In the genomic region with DNA sequence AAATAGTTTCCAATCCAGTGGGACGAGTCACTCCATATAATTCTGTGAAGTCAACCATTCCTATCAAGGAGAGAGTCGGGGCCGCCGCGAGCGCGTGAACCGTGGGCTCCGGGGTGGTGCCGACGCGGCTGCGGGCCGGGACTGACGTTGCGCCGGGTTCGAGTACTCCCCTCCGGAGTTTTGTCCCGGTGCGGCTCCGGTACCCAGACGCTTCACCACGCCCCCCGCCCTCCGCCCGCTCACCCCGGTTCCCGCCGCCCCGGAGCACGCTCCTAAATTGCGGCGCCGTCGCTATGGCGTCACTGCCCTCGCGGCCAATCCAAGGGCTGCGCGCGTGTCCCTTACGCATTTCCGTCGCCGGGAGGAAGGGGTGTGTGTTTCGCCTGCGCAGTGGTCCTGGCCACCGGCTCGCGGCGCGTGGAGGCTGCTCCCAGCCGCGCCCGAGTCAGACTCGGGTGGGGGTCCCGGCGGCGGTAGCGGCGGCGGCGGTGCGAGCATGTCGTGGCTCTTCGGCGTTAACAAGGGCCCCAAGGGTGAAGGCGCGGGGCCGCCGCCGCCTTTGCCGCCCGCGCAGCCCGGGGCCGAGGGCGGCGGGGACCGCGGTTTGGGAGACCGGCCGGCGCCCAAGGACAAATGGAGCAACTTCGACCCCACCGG, we compare ENCODE assay signal across 1 cellular context.
TF ChIP-seq lines count a peak whose summit lies in the region.

A gene with protein sequence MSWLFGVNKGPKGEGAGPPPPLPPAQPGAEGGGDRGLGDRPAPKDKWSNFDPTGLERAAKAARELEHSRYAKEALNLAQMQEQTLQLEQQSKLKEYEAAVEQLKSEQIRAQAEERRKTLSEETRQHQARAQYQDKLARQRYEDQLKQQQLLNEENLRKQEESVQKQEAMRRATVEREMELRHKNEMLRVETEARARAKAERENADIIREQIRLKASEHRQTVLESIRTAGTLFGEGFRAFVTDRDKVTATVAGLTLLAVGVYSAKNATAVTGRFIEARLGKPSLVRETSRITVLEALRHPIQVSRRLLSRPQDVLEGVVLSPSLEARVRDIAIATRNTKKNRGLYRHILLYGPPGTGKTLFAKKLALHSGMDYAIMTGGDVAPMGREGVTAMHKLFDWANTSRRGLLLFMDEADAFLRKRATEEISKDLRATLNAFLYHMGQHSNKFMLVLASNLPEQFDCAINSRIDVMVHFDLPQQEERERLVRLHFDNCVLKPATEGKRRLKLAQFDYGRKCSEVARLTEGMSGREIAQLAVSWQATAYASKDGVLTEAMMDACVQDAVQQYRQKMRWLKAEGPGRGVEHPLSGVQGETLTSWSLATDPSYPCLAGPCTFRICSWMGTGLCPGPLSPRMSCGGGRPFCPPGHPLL (plus strand): TSS at position 377 of the 657 bp plus-strand sequence. CDS start 120 bp downstream, at position 497.

TF ChIP-seq in K562, 482 proteins besides CTCF, POLR2A, EP300 and RAD21 (continued from another document and continues in another):
- TF ChIP-seq, protein P1, sequence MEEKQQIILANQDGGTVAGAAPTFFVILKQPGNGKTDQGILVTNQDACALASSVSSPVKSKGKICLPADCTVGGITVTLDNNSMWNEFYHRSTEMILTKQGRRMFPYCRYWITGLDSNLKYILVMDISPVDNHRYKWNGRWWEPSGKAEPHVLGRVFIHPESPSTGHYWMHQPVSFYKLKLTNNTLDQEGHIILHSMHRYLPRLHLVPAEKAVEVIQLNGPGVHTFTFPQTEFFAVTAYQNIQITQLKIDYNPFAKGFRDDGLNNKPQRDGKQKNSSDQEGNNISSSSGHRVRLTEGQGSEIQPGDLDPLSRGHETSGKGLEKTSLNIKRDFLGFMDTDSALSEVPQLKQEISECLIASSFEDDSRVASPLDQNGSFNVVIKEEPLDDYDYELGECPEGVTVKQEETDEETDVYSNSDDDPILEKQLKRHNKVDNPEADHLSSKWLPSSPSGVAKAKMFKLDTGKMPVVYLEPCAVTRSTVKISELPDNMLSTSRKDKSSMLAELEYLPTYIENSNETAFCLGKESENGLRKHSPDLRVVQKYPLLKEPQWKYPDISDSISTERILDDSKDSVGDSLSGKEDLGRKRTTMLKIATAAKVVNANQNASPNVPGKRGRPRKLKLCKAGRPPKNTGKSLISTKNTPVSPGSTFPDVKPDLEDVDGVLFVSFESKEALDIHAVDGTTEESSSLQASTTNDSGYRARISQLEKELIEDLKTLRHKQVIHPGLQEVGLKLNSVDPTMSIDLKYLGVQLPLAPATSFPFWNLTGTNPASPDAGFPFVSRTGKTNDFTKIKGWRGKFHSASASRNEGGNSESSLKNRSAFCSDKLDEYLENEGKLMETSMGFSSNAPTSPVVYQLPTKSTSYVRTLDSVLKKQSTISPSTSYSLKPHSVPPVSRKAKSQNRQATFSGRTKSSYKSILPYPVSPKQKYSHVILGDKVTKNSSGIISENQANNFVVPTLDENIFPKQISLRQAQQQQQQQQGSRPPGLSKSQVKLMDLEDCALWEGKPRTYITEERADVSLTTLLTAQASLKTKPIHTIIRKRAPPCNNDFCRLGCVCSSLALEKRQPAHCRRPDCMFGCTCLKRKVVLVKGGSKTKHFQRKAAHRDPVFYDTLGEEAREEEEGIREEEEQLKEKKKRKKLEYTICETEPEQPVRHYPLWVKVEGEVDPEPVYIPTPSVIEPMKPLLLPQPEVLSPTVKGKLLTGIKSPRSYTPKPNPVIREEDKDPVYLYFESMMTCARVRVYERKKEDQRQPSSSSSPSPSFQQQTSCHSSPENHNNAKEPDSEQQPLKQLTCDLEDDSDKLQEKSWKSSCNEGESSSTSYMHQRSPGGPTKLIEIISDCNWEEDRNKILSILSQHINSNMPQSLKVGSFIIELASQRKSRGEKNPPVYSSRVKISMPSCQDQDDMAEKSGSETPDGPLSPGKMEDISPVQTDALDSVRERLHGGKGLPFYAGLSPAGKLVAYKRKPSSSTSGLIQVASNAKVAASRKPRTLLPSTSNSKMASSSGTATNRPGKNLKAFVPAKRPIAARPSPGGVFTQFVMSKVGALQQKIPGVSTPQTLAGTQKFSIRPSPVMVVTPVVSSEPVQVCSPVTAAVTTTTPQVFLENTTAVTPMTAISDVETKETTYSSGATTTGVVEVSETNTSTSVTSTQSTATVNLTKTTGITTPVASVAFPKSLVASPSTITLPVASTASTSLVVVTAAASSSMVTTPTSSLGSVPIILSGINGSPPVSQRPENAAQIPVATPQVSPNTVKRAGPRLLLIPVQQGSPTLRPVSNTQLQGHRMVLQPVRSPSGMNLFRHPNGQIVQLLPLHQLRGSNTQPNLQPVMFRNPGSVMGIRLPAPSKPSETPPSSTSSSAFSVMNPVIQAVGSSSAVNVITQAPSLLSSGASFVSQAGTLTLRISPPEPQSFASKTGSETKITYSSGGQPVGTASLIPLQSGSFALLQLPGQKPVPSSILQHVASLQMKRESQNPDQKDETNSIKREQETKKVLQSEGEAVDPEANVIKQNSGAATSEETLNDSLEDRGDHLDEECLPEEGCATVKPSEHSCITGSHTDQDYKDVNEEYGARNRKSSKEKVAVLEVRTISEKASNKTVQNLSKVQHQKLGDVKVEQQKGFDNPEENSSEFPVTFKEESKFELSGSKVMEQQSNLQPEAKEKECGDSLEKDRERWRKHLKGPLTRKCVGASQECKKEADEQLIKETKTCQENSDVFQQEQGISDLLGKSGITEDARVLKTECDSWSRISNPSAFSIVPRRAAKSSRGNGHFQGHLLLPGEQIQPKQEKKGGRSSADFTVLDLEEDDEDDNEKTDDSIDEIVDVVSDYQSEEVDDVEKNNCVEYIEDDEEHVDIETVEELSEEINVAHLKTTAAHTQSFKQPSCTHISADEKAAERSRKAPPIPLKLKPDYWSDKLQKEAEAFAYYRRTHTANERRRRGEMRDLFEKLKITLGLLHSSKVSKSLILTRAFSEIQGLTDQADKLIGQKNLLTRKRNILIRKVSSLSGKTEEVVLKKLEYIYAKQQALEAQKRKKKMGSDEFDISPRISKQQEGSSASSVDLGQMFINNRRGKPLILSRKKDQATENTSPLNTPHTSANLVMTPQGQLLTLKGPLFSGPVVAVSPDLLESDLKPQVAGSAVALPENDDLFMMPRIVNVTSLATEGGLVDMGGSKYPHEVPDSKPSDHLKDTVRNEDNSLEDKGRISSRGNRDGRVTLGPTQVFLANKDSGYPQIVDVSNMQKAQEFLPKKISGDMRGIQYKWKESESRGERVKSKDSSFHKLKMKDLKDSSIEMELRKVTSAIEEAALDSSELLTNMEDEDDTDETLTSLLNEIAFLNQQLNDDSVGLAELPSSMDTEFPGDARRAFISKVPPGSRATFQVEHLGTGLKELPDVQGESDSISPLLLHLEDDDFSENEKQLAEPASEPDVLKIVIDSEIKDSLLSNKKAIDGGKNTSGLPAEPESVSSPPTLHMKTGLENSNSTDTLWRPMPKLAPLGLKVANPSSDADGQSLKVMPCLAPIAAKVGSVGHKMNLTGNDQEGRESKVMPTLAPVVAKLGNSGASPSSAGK (IDR thresholded peaks at IDR 0.05) = peak; percentile 71
- TF ChIP-seq GABPB1 (CRISPR knock-in tag; IDR thresholded peaks at IDR 0.05) (peak; percentile 96), SIX5 (IDR thresholded peaks at IDR 0.05; ENCODE audit: borderline replicate concordance in 1 of 2, insufficient read depth in 1 of 2, low read depth in 1 of 2, low read length in 2 of 2) (peak; percentile 22 to 35; a peak in 1 of 4 replicates), EWSR1 (IDR thresholded peaks at IDR 0.05; ENCODE audit: borderline replicate concordance, low read depth, partially characterized antibody) (no peak), PHF20 (IDR thresholded peaks at IDR 0.05; ENCODE audit: partially characterized antibody) (peak; percentile 96), NFRKB (IDR thresholded peaks at IDR 0.05; ENCODE audit: low read depth) (no peak), ZBTB1 (CRISPR knock-in tag; IDR thresholded peaks at IDR 0.05; ENCODE audit: borderline replicate concordance, low read depth) (peak; percentile 72; the same call in 1 of the 2 replicates), ZNF224 (CRISPR knock-in tag; IDR thresholded peaks at IDR 0.05) (no peak), KLF1 (tag; IDR thresholded peaks at IDR 0.05) (no peak), ILF3 (IDR thresholded peaks at IDR 0.05; ENCODE audit: borderline replicate concordance) (no peak), CBFB (CRISPR knock-in tag; IDR thresholded peaks at IDR 0.05) (no peak), SMARCE1 (IDR thresholded peaks at IDR 0.05) (no peak), SNIP1 (IDR thresholded peaks at IDR 0.05; ENCODE audit: low read depth) (no peak), ESRRA (IDR thresholded peaks at IDR 0.05; ENCODE audit: borderline replicate concordance, low read depth) (peak; percentile 80), ATF1 (CRISPR knock-in tag; IDR thresholded peaks at IDR 0.05) (peak; percentile 96), ATF1 (tag; IDR thresholded peaks at IDR 0.05) (peak; percentile 99), NCOA6 (IDR thresholded peaks at IDR 0.05) (no peak), ZNF717 (CRISPR knock-in tag; IDR thresholded peaks at IDR 0.05) (no peak), ZFPM2 (CRISPR knock-in tag; IDR thresholded peaks at IDR 0.05) (no peak), ETV6 (IDR thresholded peaks at IDR 0.05; ENCODE audit: borderline replicate concordance in 1 of 2, low read depth in 2 of 2, low read length in 1 of 2) (no peak), ETV6 (CRISPR knock-in tag; IDR thresholded peaks at IDR 0.05; ENCODE audit: borderline replicate concordance) (no peak)
- TF ChIP-seq, protein P2, sequence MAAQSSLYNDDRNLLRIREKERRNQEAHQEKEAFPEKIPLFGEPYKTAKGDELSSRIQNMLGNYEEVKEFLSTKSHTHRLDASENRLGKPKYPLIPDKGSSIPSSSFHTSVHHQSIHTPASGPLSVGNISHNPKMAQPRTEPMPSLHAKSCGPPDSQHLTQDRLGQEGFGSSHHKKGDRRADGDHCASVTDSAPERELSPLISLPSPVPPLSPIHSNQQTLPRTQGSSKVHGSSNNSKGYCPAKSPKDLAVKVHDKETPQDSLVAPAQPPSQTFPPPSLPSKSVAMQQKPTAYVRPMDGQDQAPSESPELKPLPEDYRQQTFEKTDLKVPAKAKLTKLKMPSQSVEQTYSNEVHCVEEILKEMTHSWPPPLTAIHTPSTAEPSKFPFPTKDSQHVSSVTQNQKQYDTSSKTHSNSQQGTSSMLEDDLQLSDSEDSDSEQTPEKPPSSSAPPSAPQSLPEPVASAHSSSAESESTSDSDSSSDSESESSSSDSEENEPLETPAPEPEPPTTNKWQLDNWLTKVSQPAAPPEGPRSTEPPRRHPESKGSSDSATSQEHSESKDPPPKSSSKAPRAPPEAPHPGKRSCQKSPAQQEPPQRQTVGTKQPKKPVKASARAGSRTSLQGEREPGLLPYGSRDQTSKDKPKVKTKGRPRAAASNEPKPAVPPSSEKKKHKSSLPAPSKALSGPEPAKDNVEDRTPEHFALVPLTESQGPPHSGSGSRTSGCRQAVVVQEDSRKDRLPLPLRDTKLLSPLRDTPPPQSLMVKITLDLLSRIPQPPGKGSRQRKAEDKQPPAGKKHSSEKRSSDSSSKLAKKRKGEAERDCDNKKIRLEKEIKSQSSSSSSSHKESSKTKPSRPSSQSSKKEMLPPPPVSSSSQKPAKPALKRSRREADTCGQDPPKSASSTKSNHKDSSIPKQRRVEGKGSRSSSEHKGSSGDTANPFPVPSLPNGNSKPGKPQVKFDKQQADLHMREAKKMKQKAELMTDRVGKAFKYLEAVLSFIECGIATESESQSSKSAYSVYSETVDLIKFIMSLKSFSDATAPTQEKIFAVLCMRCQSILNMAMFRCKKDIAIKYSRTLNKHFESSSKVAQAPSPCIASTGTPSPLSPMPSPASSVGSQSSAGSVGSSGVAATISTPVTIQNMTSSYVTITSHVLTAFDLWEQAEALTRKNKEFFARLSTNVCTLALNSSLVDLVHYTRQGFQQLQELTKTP (IDR thresholded peaks at IDR 0.05; ENCODE audit: low read depth in 1 of 2, partially characterized antibody in 2 of 2) = no peak
- TF ChIP-seq, protein P3, sequence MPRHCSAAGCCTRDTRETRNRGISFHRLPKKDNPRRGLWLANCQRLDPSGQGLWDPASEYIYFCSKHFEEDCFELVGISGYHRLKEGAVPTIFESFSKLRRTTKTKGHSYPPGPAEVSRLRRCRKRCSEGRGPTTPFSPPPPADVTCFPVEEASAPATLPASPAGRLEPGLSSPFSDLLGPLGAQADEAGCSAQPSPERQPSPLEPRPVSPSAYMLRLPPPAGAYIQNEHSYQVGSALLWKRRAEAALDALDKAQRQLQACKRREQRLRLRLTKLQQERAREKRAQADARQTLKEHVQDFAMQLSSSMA (CRISPR knock-in tag; IDR thresholded peaks at IDR 0.05) = no peak
- TF ChIP-seq, protein P4, sequence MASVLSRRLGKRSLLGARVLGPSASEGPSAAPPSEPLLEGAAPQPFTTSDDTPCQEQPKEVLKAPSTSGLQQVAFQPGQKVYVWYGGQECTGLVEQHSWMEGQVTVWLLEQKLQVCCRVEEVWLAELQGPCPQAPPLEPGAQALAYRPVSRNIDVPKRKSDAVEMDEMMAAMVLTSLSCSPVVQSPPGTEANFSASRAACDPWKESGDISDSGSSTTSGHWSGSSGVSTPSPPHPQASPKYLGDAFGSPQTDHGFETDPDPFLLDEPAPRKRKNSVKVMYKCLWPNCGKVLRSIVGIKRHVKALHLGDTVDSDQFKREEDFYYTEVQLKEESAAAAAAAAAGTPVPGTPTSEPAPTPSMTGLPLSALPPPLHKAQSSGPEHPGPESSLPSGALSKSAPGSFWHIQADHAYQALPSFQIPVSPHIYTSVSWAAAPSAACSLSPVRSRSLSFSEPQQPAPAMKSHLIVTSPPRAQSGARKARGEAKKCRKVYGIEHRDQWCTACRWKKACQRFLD (CRISPR knock-in tag; IDR thresholded peaks at IDR 0.05) = peak; percentile 50; the same call in 1 of the 2 replicates
